ENCODE assay signal across 2 cellular contexts in genomic region chr10:43619368-43619767, GRCh38.
"Had no signal": no experiment of that assay in that cellular context is flagged by ENCODE, and none has a peak within 500 bp of the region (broad histone marks: within the 10 kb centered on the region; RNA-seq: fewer than 3 reads in every experiment).

No MANE protein-coding gene starts in this region.

- ATAC-seq: GM23338, HCT116 had no signal
